9 cellular contexts compared by ENCODE assay signal in genomic region chr15:56491110-56491722, GRCh38. TPM values are rescaled to one million over a fixed set of nuclear protein-coding genes. Genes with fewer than 3 reads are reported as not detected.
A peak's percentile ranks its signal among the peaks of the same experiment; 100 is the strongest.
DNase-seq lines count a peak whose midpoint lies in the region; ATAC-seq and TF ChIP-seq lines count a peak whose summit lies in the region.
"Had no signal": no experiment of that assay in that cellular context is flagged by ENCODE, and none has a peak within 500 bp of the region (broad histone marks: within the 10 kb centered on the region; RNA-seq: fewer than 3 reads in every experiment).

No MANE protein-coding gene starts in this region.

- no peaks in the 10 kb centered on the region for H3K9me3 Mint-ChIP-seq in activated B cell treated with CpG ODN at 0.5 μM for 24 hours
- H3K9me3 Mint-ChIP-seq: activated naive CD4-positive, alpha-beta T cell treated with anti-CD3 and anti-CD28 coated beads, Interleukin-2, amount 50 U/mL, for 24 hours had no signal

- ATAC-seq in activated B cell treated with CpG ODN at 0.5 μM for 24 hours (ENCODE audit: low read depth) (peak; percentile 90), lower lobe of right lung (peak; percentile 68 to 72), GM18873 (IDR thresholded peaks at IDR 0.05; ENCODE audit: low FRiP score, unreplicated experiment) (no peak)

- POLR2A ChIA-PET in HEK293T (lab: Yijun Ruan, JAX) (no interaction called here), activated B cell treated with CpG ODN at 0.5 μM for 24 hours (lab: Charles Lee) (interaction anchor here (1.0 to 1.4 kb wide), 2 partner anchors 242 to 427 kb away, joined by 3 read pairs; partner anchors contain the start of genes TCF12 and ZNF280D)

- H3K36me3 ChIP-seq in lower lobe of right lung: no peaks in the 10 kb centered on the region

- no peak overlapping the region for H3K27ac ChIP-seq in lower lobe of right lung

- no peaks in the 10 kb centered on the region for H3K27me3 ChIP-seq in lower lobe of right lung (ENCODE audit: low read depth)

- DNase-seq in DMS 273 (lab: John Stamatoyannopoulos, UW; ENCODE audit: unreplicated experiment) (peak; percentile 79), HEK293T (ENCODE audit: extremely low spot score) (peak; percentile 58), NCI-H2227 treated with DMSO at 0.1 percent for 48 hours (lab: John Stamatoyannopoulos, UW) (peak; percentile 39), activated B cell treated with CpG ODN at 0.5 μM for 24 hours (no peak), dermis blood vessel endothelial cell (peak; percentile 91), lower lobe of right lung (no peak)
- DNase-seq in stimulated activated CD8-positive, alpha-beta memory T cell treated with anti-CD3 and anti-CD28 coated beads, Interleukin-15, amount 100 ng/mL, for 48 hours (ENCODE audit: low read depth in 2 of 2): peak; percentile 4 to 24

- no peaks in the 10 kb centered on the region for H3K4me1 ChIP-seq in lower lobe of right lung

- CTCF ChIA-PET in HEK293T (lab: Yijun Ruan, JAX) (interaction anchor here (0.5 to 1.4 kb wide), 10 partner anchors 13 to 669 kb away, joined by 3 to 6 read pairs (median 3); no protein-coding TSS in a partner anchor), activated B cell treated with CpG ODN at 0.5 μM for 24 hours (lab: Charles Lee) (interaction anchor here (0.5 to 2.7 kb wide), 18 partner anchors 8 to 1051 kb away, joined by 3 to 14 read pairs (median 4); partner anchors contain the start of genes MNS1 and TCF12)

- TF ChIP-seq CTCF in activated B cell treated with CpG ODN at 0.5 μM for 24 hours (IDR thresholded peaks at IDR 0.05) (no peak), lower lobe of right lung (IDR thresholded peaks at IDR 0.05) (peak; percentile 87)

- H3K36me3 Mint-ChIP-seq in activated B cell treated with CpG ODN at 0.5 μM for 24 hours (ENCODE audit: low read depth): no peaks in the 10 kb centered on the region
- H3K36me3 Mint-ChIP-seq: activated naive CD4-positive, alpha-beta T cell treated with anti-CD3 and anti-CD28 coated beads, Interleukin-2, amount 50 U/mL, for 24 hours had no signal

- H3K4me3 Mint-ChIP-seq in activated B cell treated with CpG ODN at 0.5 μM for 24 hours: no peak overlapping the region
- H3K4me3 Mint-ChIP-seq: activated naive CD4-positive, alpha-beta T cell treated with anti-CD3 and anti-CD28 coated beads, Interleukin-2, amount 50 U/mL, for 24 hours had no signal

- H3K27me3 Mint-ChIP-seq in activated B cell treated with CpG ODN at 0.5 μM for 24 hours: no peaks in the 10 kb centered on the region

- H3K9me3 ChIP-seq in lower lobe of right lung: no peaks in the 10 kb centered on the region

- no peak overlapping the region for H3K27ac Mint-ChIP-seq in activated B cell treated with CpG ODN at 0.5 μM for 24 hours
- H3K27ac Mint-ChIP-seq: activated naive CD4-positive, alpha-beta T cell treated with anti-CD3 and anti-CD28 coated beads, Interleukin-2, amount 50 U/mL, for 24 hours had no signal

- intact Hi-C loops in activated B cell treated with CpG ODN at 0.5 μM for 24 hours (cut with micrococcal nuclease) (loop anchor here (1.0 to 10.0 kb wide), 4 partner anchors 164 to 1036 kb away; no protein-coding TSS in a partner anchor), lower lobe of right lung (cut with DNase I) (no loop called here)

- no peaks in the 10 kb centered on the region for H3K4me1 Mint-ChIP-seq in activated B cell treated with CpG ODN at 0.5 μM for 24 hours
- H3K4me1 Mint-ChIP-seq: activated naive CD4-positive, alpha-beta T cell treated with anti-CD3 and anti-CD28 coated beads, Interleukin-2, amount 50 U/mL, for 24 hours had no signal

- no peak overlapping the region for H3K4me3 ChIP-seq in lower lobe of right lung

TF ChIP-seq in HEK293T, 16 proteins besides CTCF, POLR2A, EP300 and RAD21:
- TF ChIP-seq ZNF384 (IDR thresholded peaks at IDR 0.05): no peak
- TF ChIP-seq ARNT (IDR thresholded peaks at IDR 0.05): no peak
- no peak for TF ChIP-seq L3MBTL2 (conservative IDR thresholded peaks at IDR 0.05)
- no peak for TF ChIP-seq HDGF (IDR thresholded peaks at IDR 0.05; ENCODE audit: borderline replicate concordance)

RNA-seq across cellular contexts. Expression of gene MNS1, which starts 26.3 kb away (rescaled TPM):
- total RNA-seq in activated B cell treated with CpG ODN at 0.5 μM for 24 hours (0.62 and 0.66 TPM in 2 replicates), dermis blood vessel endothelial cell (under 0.01 and 0.74 TPM in 2 replicates), lower lobe of right lung (2.3 TPM)

Comparison
In these comparisons a context has a peak if more than half of its experiments do, and no peak if none do; other contexts are left out.
1. DNase-seq: peak in DMS 273 (single experiment), HEK293T (single experiment), NCI-H2227 treated with DMSO at 0.1 percent for 48 hours (single experiment), dermis blood vessel endothelial cell (single experiment) and stimulated activated CD8-positive, alpha-beta memory T cell treated with anti-CD3 and anti-CD28 coated beads, Interleukin-15, amount 100 ng/mL, for 48 hours (2 of 2); none in activated B cell treated with CpG ODN at 0.5 μM for 24 hours (single experiment) and lower lobe of right lung (single experiment).